Comparison of ENCODE assay signal across 26 cellular contexts in the genomic region with DNA sequence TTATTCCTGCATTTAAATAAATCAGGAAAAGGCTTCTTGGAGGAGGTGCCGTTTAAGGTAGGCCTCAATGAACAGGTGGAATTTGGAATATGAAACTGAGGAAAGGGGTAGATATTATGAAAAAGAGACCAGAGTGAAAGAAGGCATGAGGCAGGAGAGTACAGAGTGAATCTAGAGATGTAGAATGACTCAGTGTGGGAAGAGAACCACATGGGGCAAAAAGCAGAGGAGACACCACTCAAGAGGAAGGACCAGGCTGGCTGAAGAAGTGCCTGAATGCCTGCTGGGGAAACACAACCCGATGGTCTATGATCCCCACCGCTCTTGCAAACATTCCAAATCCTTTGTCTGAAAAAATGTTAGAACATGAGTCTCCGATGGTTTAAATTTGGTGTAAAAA.
"Had no signal": no experiment of that assay in that cellular context is flagged by ENCODE, and none has a peak within 500 bp of the region (broad histone marks: within the 10 kb centered on the region; RNA-seq: fewer than 3 reads in every experiment).

No MANE protein-coding gene starts in this region.

- ATAC-seq: T-helper 17 cell, WTC11 had no signal

- H3K9me3 ChIP-seq: adrenal gland, Peyer's patch, SJSA1 had no signal

- H3K27ac Mint-ChIP-seq: activated CD4-positive, alpha-beta memory T cell treated with anti-CD3 and anti-CD28 coated beads for 36 hours; activated CD4-positive, alpha-beta T cell treated with anti-CD3 and anti-CD28 coated beads, Interleukin-2, amount 10 ng/mL, durations not matched to agents 7 days and 5 days; activated T-cell treated with anti-CD3 and anti-CD28 coated beads, Interleukin-2, amount 50 U/mL, for 72 hours; T-helper 17 cell; WTC11 had no signal

- H3K36me3 Mint-ChIP-seq: WTC11 had no signal

- H3K27me3 Mint-ChIP-seq: activated CD4-positive, alpha-beta memory T cell treated with anti-CD3 and anti-CD28 coated beads for 36 hours; activated CD4-positive, alpha-beta T cell treated with anti-CD3 and anti-CD28 coated beads, Interleukin-2, amount 10 ng/mL, durations not matched to agents 7 days and 5 days; T-helper 17 cell had no signal

- H3K4me3 Mint-ChIP-seq: activated CD4-positive, alpha-beta memory T cell treated with anti-CD3 and anti-CD28 coated beads for 36 hours; activated CD4-positive, alpha-beta T cell treated with anti-CD3 and anti-CD28 coated beads, Interleukin-2, amount 10 ng/mL, durations not matched to agents 7 days and 5 days; activated T-cell treated with anti-CD3 and anti-CD28 coated beads, Interleukin-2, amount 50 U/mL, for 72 hours; T-helper 17 cell; WTC11 had no signal

- H3K4me1 Mint-ChIP-seq: WTC11 had no signal

- H3K4me1 ChIP-seq: adrenal gland, Peyer's patch, SJSA1 had no signal

- H3K27ac ChIP-seq: adrenal gland, Peyer's patch, RWPE1, SJSA1 had no signal

- H3K4me3 ChIP-seq: adrenal gland, Peyer's patch, SJSA1 had no signal

- DNase-seq: activated CD4-positive, alpha-beta memory T cell treated with anti-CD3 and anti-CD28 coated beads for 36 hours; activated CD4-positive, alpha-beta T cell treated with anti-CD3 and anti-CD28 coated beads, Interleukin-2, amount 10 ng/mL, durations not matched to agents 7 days and 5 days; activated CD4-positive, CD25-positive, alpha-beta regulatory T cell treated with anti-CD3 and anti-CD28 coated beads, Interleukin-2, amount 50 U/mL, for 72 hours; activated CD8-positive, alpha-beta memory T cell treated with anti-CD3 and anti-CD28 coated beads, Interleukin-2, amount 50 U/mL, for 4 hours; activated T-cell treated with anti-CD3 and anti-CD28 coated beads, Interleukin-2, amount 50 U/mL, for 72 hours; adrenal gland; anterior cingulate cortex; cerebellar nuclear complex; KG1; NCI-H1048; NCI-H1417; NCI-H1694; NCI-H2029; NCI-H2107; NCI-H2171 treated with DMSO at 0.1 percent for 48 hours; NCI-H226; NCI-H510A; NCI-H526 treated with DMSO at 0.1 percent for 48 hours; NK-92 treated with Interleukin-12 subunit alpha and Interleukin-12 subunit beta, amount 100 ng/mL, for 24 hours; Peyer's patch; Right ventricle myocardium superior; T-helper 17 cell; T-helper 9 cell had no signal

- H3K36me3 ChIP-seq: adrenal gland, Peyer's patch, SJSA1 had no signal

- H3K27me3 ChIP-seq: adrenal gland, Peyer's patch, SJSA1 had no signal
